Comparison of ENCODE assay signal across 11 cellular contexts in the genomic region with DNA sequence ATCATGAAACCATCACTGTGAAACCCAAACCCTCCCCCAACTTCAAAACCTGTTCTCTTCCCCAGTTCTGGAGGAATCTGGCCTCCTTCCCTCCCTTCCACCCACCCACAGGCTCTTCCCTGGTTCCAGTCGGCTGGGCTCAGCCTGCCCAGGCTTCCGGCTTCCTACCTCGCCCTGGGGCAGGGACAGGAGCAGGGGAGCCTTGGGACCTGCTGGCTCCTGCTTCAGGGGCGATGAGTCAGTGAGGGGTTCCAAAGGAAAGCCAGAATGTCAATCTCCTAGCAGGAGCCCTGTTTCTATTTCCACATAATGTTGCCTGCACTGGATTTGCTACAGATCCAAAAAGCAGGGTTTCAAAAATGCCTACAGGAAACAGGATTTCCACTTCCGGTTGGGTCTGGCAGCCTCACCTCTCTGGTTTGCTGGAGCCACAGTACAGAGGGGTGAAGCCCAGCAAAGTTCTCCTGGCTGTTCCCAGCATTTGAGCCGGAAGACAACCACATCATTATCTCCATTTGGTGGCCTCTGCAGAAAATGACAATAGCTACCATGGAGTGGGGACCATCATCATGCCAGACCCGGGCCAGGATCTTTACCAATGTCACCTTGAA.
DNase-seq lines count a peak whose midpoint lies in the region; ATAC-seq and TF ChIP-seq lines count a peak whose summit lies in the region.
"Had no signal": no experiment of that assay in that cellular context is flagged by ENCODE, and none has a peak within 500 bp of the region (broad histone marks: within the 10 kb centered on the region; RNA-seq: fewer than 3 reads in every experiment).

No MANE protein-coding gene starts in this region.

- no peaks in the 10 kb centered on the region for H3K36me3 ChIP-seq in BLaER1
- H3K36me3 ChIP-seq in MG63, result no peaks in the 10 kb centered on the region
- H3K36me3 ChIP-seq in esophagus squamous epithelium, result no peaks in the 10 kb centered on the region
- H3K36me3 ChIP-seq: brain microvascular endothelial cell had no signal

- peak overlapping the region; percentile 85 for H3K4me2 ChIP-seq in BLaER1
- H3K4me2 ChIP-seq: PC-9 had no signal

- no peak for TF ChIP-seq CTCF in nephron (IDR thresholded peaks at IDR 0.05; ENCODE audit: unreplicated experiment in 3 of 3)
- no peak for TF ChIP-seq CTCF in esophagus squamous epithelium (IDR thresholded peaks at IDR 0.05)

- DNase-seq in MG63, result peak; percentile 89
- peak; percentile 52 for DNase-seq in ecto neural progenitor cell (ENCODE audit: low spot score)
- DNase-seq in OCI-M1 (lab: John Stamatoyannopoulos, UW), result no peak
- DNase-seq in esophagus squamous epithelium (lab: John Stamatoyannopoulos, UW), result no peak
- DNase-seq: CD4-positive, alpha-beta T cell; PC-9 had no signal

- no peaks in the 10 kb centered on the region for H4K20me1 ChIP-seq in BLaER1

- H3K4me1 Mint-ChIP-seq in nephron, result peaks cover 73% of the 10 kb centered on the region

- H3K27me3 ChIP-seq in BLaER1 (no peaks in the 10 kb centered on the region), MG63 (no peaks in the 10 kb centered on the region), esophagus squamous epithelium (no peaks in the 10 kb centered on the region)
- H3K27me3 ChIP-seq: brain microvascular endothelial cell had no signal

- WGBS in esophagus squamous epithelium, 2 donors, result 34 to 41% methylated on average over 5 of the region's 7 CpGs

- no peak for TF ChIP-seq POLR2A in esophagus squamous epithelium (IDR thresholded peaks at IDR 0.05)

- H3K9me3 ChIP-seq in BLaER1 (no peaks in the 10 kb centered on the region), MG63 (no peaks in the 10 kb centered on the region), esophagus squamous epithelium (no peaks in the 10 kb centered on the region)

- intact Hi-C loops in esophagus squamous epithelium (cut with DNase I), result no loop called here

- ATAC-seq in GM19035 (IDR thresholded peaks at IDR 0.05; ENCODE audit: unreplicated experiment) (no peak), HG03280 (IDR thresholded peaks at IDR 0.05; ENCODE audit: unreplicated experiment) (no peak)

- no peaks in the 10 kb centered on the region for H3K36me3 Mint-ChIP-seq in nephron (ENCODE audit: low read depth)

- peak overlapping the region; percentile 51; the same call in 1 of the 2 replicates for H3K9ac ChIP-seq in BLaER1

- H3K27me3 Mint-ChIP-seq in nephron (ENCODE audit: low read depth), result peaks cover 8% of the 10 kb centered on the region
- H3K27me3 Mint-ChIP-seq: CD4-positive, alpha-beta T cell had no signal

- H3K27ac ChIP-seq in BLaER1 (peak overlapping the region; percentile 77; the same call in 1 of the 2 replicates), esophagus squamous epithelium (peak overlapping the region in 2 of 4 donors; percentile 15 to 35)
- H3K27ac ChIP-seq: brain microvascular endothelial cell, PC-9 had no signal

- 0 out of 2 replicates have a peak overlapping the region, but pooled peaks have one; percentile 14 for H3K4me3 ChIP-seq in BLaER1
- no peak overlapping the region for H3K4me3 ChIP-seq in MG63
- no peak overlapping the region for H3K4me3 ChIP-seq in esophagus squamous epithelium
- H3K4me3 ChIP-seq: PC-9 had no signal

- H3K4me3 Mint-ChIP-seq in nephron, result peak overlapping the region in 1 of 3 experiments; percentile 34
- H3K4me3 Mint-ChIP-seq: CD4-positive, alpha-beta T cell had no signal

- H3K4me1 ChIP-seq in BLaER1 (peaks cover 86% of the 10 kb centered on the region), esophagus squamous epithelium (peaks cover 15 to 59% (median 29%) of the 10 kb centered on the region in 3 donors)

- H3K9me3 Mint-ChIP-seq in nephron, result no peaks in the 10 kb centered on the region
- H3K9me3 Mint-ChIP-seq: CD4-positive, alpha-beta T cell had no signal

- peak overlapping the region; percentile 95 to 99 (median 96) for H3K27ac Mint-ChIP-seq in nephron
- H3K27ac Mint-ChIP-seq: CD4-positive, alpha-beta T cell had no signal

Comparison
In these comparisons a context has a peak if more than half of its experiments do, and no peak if none do; other contexts are left out.
1. DNase-seq: peak in MG63 (single experiment) and ecto neural progenitor cell (single experiment); none in OCI-M1 (single experiment) and esophagus squamous epithelium (single experiment).